9 cellular contexts compared by ENCODE assay signal in the genomic region with DNA sequence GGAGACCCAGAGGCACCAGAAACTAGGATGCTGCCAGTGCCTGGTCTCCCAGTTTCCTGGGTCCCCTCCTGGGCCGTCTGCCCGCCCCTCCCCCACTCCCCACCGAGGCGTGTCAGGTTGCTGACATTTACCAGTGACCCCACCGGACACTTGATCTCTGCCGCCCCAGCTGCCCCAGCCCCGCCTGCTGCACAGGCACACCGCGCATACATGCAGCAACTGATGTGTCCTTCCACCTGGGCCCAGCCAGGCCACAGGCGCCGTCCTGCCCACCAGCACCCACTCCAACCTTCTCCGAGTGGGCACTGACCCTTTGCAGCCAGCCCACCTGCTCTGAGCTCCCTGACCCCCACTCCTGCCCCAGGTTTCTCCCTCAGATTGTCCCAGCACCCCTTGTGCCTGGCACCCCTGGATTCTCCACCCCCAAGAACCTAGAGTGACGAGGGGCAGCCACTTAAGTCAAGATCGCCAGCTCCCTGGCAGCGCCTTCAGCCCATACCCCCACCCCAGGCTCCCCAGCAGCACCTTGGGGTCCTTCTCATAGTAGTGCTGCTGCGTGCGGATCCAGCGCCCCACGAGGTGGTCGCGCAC. TPM values are rescaled to one million over a fixed set of nuclear protein-coding genes. Genes with fewer than 3 reads are reported as not detected.
DNase-seq lines count a peak whose midpoint lies in the region; ATAC-seq and TF ChIP-seq lines count a peak whose summit lies in the region.
"Had no signal": no experiment of that assay in that cellular context is flagged by ENCODE, and none has a peak within 500 bp of the region (broad histone marks: within the 10 kb centered on the region; RNA-seq: fewer than 3 reads in every experiment).

No MANE protein-coding gene starts in this region.

- no peak overlapping the region for H3K4me3 ChIP-seq in CD8-positive, alpha-beta T cell (ENCODE audit: low read depth, low read length)
- peak overlapping the region; percentile 42 for H3K4me3 ChIP-seq in choroid plexus epithelial cell (ENCODE audit: low read depth, low read length)
- H3K4me3 ChIP-seq: colonic mucosa had no signal

- ATAC-seq in CD8-positive, alpha-beta T cell, result no peak
- ATAC-seq in natural killer cell (no peak), HG03175 (IDR thresholded peaks at IDR 0.05; ENCODE audit: unreplicated experiment) (no peak), HG02852 (IDR thresholded peaks at IDR 0.05; ENCODE audit: unreplicated experiment) (no peak)

- no peaks in the 10 kb centered on the region for H3K27me3 Mint-ChIP-seq in CD8-positive, alpha-beta T cell (ENCODE audit: low read depth)
- no peaks in the 10 kb centered on the region for H3K27me3 Mint-ChIP-seq in natural killer cell (ENCODE audit: low read depth in 2 of 2)

- H3K4me1 ChIP-seq in CD8-positive, alpha-beta T cell (ENCODE audit: insufficient read depth, low read length), result peaks cover 86% of the 10 kb centered on the region

- no peaks in the 10 kb centered on the region for H3K9me3 Mint-ChIP-seq in CD8-positive, alpha-beta T cell
- H3K9me3 Mint-ChIP-seq in natural killer cell, result no peaks in the 10 kb centered on the region

- CTCF ChIA-PET in CD8-positive, alpha-beta T cell (lab: Charles Lee), result interaction anchor here (1.0 to 19.3 kb wide), 2 partner anchors 9 to 15 kb away, joined by 3 to 474 read pairs; a partner anchor contains a TSS

- intact Hi-C loops in CD8-positive, alpha-beta T cell (cut with DNase I, micrococcal nuclease), result no loop called here
- intact Hi-C loops in natural killer cell (cut with micrococcal nuclease), result no loop called here

- no peaks in the 10 kb centered on the region for H3K9me3 ChIP-seq in CD8-positive, alpha-beta T cell (ENCODE audit: low read length)
- H3K9me3 ChIP-seq: colonic mucosa had no signal

- H3K4me1 Mint-ChIP-seq in CD8-positive, alpha-beta T cell (ENCODE audit: low read depth), result peaks cover 56% of the 10 kb centered on the region
- H3K4me1 Mint-ChIP-seq in natural killer cell, result peaks cover 48 to 56% of the 10 kb centered on the region in 2 donors

- peaks cover 22% of the 10 kb centered on the region for H3K36me3 Mint-ChIP-seq in CD8-positive, alpha-beta T cell
- H3K36me3 Mint-ChIP-seq in natural killer cell, result peaks cover under 1% of the 10 kb centered on the region

- H3K27ac ChIP-seq in CD8-positive, alpha-beta T cell (ENCODE audit: low read depth, low read length), result no peak overlapping the region
- H3K27ac ChIP-seq: colonic mucosa had no signal

- H3K36me3 ChIP-seq in CD8-positive, alpha-beta T cell (ENCODE audit: insufficient read depth, low read length), result no peaks in the 10 kb centered on the region

- H3K27me3 ChIP-seq in CD8-positive, alpha-beta T cell (ENCODE audit: insufficient read depth, low read length), result no peaks in the 10 kb centered on the region
- H3K27me3 ChIP-seq: colonic mucosa had no signal

- POLR2A ChIA-PET in CD8-positive, alpha-beta T cell (lab: Charles Lee), result interaction anchor here (8.1 to 14.1 kb wide), 2 partner anchors 13 to 17 kb away, joined by 186 to 342 read pairs; a partner anchor contains a TSS

- no peak overlapping the region for H3K4me3 Mint-ChIP-seq in CD8-positive, alpha-beta T cell
- H3K4me3 Mint-ChIP-seq in natural killer cell, result no peak overlapping the region

- peak in 1 of 7 experiments; percentile 15 for DNase-seq in CD8-positive, alpha-beta T cell
- no peak for DNase-seq in choroid plexus epithelial cell (ENCODE audit: low read depth)
- no peak for DNase-seq in natural killer cell
- DNase-seq in NCI-H1092 (lab: John Stamatoyannopoulos, UW), result no peak
- DNase-seq: DMS79, NCI-H1436 had no signal

- no peak for TF ChIP-seq CTCF in CD8-positive, alpha-beta T cell (IDR thresholded peaks at IDR 0.05)
- TF ChIP-seq CTCF in choroid plexus epithelial cell (conservative IDR thresholded peaks at IDR 0.05; ENCODE audit: low read depth, low read length) (no peak), natural killer cell (IDR thresholded peaks at IDR 0.05) (no peak)

- peak overlapping the region; percentile 55 for H3K27ac Mint-ChIP-seq in CD8-positive, alpha-beta T cell
- peak overlapping the region; percentile 95 to 96 for H3K27ac Mint-ChIP-seq in natural killer cell

RNA-seq across cellular contexts. Expression of a gene that starts 0.5 kb away (rescaled TPM):
- total RNA-seq in CD8-positive, alpha-beta T cell, result 1 to 10 TPM; 4.7 to 5.5 TPM
- total RNA-seq in natural killer cell, result 1 to 10 TPM; 4.1 to 8.4 (median 6.1) TPM

RNA-seq across cellular contexts. Expression of a gene that starts 15.3 kb away (rescaled TPM):
- 100 to 1,000 TPM; 468 to 472 TPM for total RNA-seq in CD8-positive, alpha-beta T cell
- total RNA-seq in natural killer cell, result 100 to 1,000 TPM; 371 to 417 (median 394) TPM

RNA-seq across cellular contexts. Expression of a gene that starts 19.1 kb away (rescaled TPM):
- total RNA-seq in CD8-positive, alpha-beta T cell, result 1,000 to 10,000 TPM; 1,574 to 1,625 TPM
- 100 to 1,000 TPM; 841 to 864 (median 845) TPM for total RNA-seq in natural killer cell

RNA-seq across cellular contexts. Expression of a gene that starts 36.2 kb away (rescaled TPM):
- under 1 TPM; 0.17 to 0.43 TPM for total RNA-seq in CD8-positive, alpha-beta T cell
- total RNA-seq in natural killer cell, result 1 to 10 TPM; 2.9 to 9.6 (median 7.7) TPM

RNA-seq across cellular contexts. Expression of a gene that starts 43.8 kb away (rescaled TPM):
- total RNA-seq in CD8-positive, alpha-beta T cell, result 10 to 100 TPM; 56.2 to 60.1 TPM
- total RNA-seq in natural killer cell, result 10 to 100 TPM; 38.3 to 40.6 (median 38.7) TPM
